In genomic region chr3:57963811-57964346, GRCh38 we compare ENCODE assay signal across 20 cellular contexts. TPM values are rescaled to one million over a fixed set of nuclear protein-coding genes. Genes with fewer than 3 reads are reported as not detected.
A peak's percentile ranks its signal among the peaks of the same experiment; 100 is the strongest.
DNase-seq lines count a peak whose midpoint lies in the region; ATAC-seq, FAIRE-seq and TF ChIP-seq lines count a peak whose summit lies in the region.
"Had no signal": no experiment of that assay in that cellular context is flagged by ENCODE, and none has a peak within 500 bp of the region (broad histone marks: within the 10 kb centered on the region; RNA-seq: fewer than 3 reads in every experiment).

No MANE protein-coding gene starts in this region.

- H3K9ac ChIP-seq in keratinocyte (ENCODE audit: control insufficient read depth, extremely low read depth, insufficient read depth, low read length) (no peak overlapping the region), MM.1S (ENCODE audit: low read length) (no peak overlapping the region)

- CTCF ChIA-PET in A549 (lab: Yijun Ruan, JAX) = interaction anchor here (2.7 kb wide), 1 partner anchor 43 kb away, joined by 13 read pairs; no protein-coding TSS in a partner anchor

- H3K4me1 ChIP-seq in A549 (peaks cover 47% of the 10 kb centered on the region), keratinocyte (ENCODE audit: control insufficient read depth, extremely low read depth, insufficient read depth, low read length) (peaks cover 40% of the 10 kb centered on the region), ovary (ENCODE audit: insufficient read depth) (peaks cover 6% of the 10 kb centered on the region), MM.1S (ENCODE audit: low read length) (no peaks in the 10 kb centered on the region), mucosa of descending colon (ENCODE audit: low read depth) (peaks cover 29% of the 10 kb centered on the region)

- DNase-seq in A549 (ENCODE audit: low read depth in 1 of 2, low spot score in 1 of 2) (no peak), NCI-H226 (peak; percentile 1), cerebellar cortex (ENCODE audit: low spot score) (peak; percentile 63), keratinocyte (ENCODE audit: low read depth, low spot score) (no peak), ovary (no peak), MM.1S (no peak), mucosa of descending colon (no peak)
- no peak for DNase-seq in activated CD4-positive, alpha-beta T cell treated with anti-CD3 and anti-CD28 coated beads for 48 hours
- DNase-seq: DMS 273 treated with DMSO at 0.1 percent for 48 hours, HFFc6, Kasumi-1, NCI-H1417, NCI-H1930, NCI-H2171, NCI-H510A, NCI-H82, Peyer's patch, SIG-M5 had no signal

- H3K79me2 ChIP-seq in keratinocyte (ENCODE audit: control insufficient read depth, insufficient read depth, low read length) (peaks cover 15% of the 10 kb centered on the region), MM.1S (ENCODE audit: low read length) (no peaks in the 10 kb centered on the region)

- TF ChIP-seq POLR2A in A549 (IDR thresholded peaks at IDR 0.05; ENCODE audit: low read length) = no peak
- TF ChIP-seq POLR2A in ovary (IDR thresholded peaks at IDR 0.05) = no peak

- H3K9me3 ChIP-seq in A549 (no peaks in the 10 kb centered on the region), keratinocyte (ENCODE audit: control insufficient read depth, low read depth, low read length) (no peaks in the 10 kb centered on the region), ovary (no peaks in the 10 kb centered on the region), MM.1S (replicated peaks; ENCODE audit: insufficient read depth, low read length) (no peaks in the 10 kb centered on the region), mucosa of descending colon (no peaks in the 10 kb centered on the region)
- H3K9me3 ChIP-seq: Peyer's patch had no signal

- H3K36me3 ChIP-seq in keratinocyte (ENCODE audit: control insufficient read depth in 2 of 2, extremely low read depth in 1 of 2, insufficient read depth in 2 of 2, low read length in 2 of 2) = no peaks in the 10 kb centered on the region
- no peaks in the 10 kb centered on the region for H3K36me3 ChIP-seq in ovary
- no peaks in the 10 kb centered on the region for H3K36me3 ChIP-seq in MM.1S (replicated peaks; ENCODE audit: insufficient read depth, low read length)
- no peaks in the 10 kb centered on the region for H3K36me3 ChIP-seq in mucosa of descending colon (ENCODE audit: low read depth)
- H3K36me3 ChIP-seq: Peyer's patch had no signal

- H2AFZ ChIP-seq in keratinocyte (ENCODE audit: control insufficient read depth, low read length) (peak overlapping the region; percentile 51), MM.1S (ENCODE audit: low read length) (no peak overlapping the region)

- H3K27me3 ChIP-seq in keratinocyte (ENCODE audit: control insufficient read depth, extremely low read depth, insufficient read depth, low read length) = no peaks in the 10 kb centered on the region
- no peaks in the 10 kb centered on the region for H3K27me3 ChIP-seq in ovary
- H3K27me3 ChIP-seq in MM.1S (replicated peaks; ENCODE audit: insufficient read depth, low read length) = no peaks in the 10 kb centered on the region
- H3K27me3 ChIP-seq: Peyer's patch had no signal

- intact Hi-C loops in ovary (cut with DNase I) (no loop called here), mucosa of descending colon (cut with DNase I, micrococcal nuclease) (no loop called here)

- POLR2A ChIA-PET in A549 (lab: Yijun Ruan, JAX) = no interaction called here

- peak overlapping the region; percentile 55 to 86 for H3K27ac ChIP-seq in A549
- H3K27ac ChIP-seq in keratinocyte (ENCODE audit: control insufficient read depth, insufficient read depth, low read length) = peak overlapping the region; percentile 21
- H3K27ac ChIP-seq in ovary = no peak overlapping the region
- no peak overlapping the region for H3K27ac ChIP-seq in MM.1S (ENCODE audit: low read length)

- peaks cover 2% of the 10 kb centered on the region for H3K9me1 ChIP-seq in keratinocyte (ENCODE audit: control insufficient read depth, extremely low read depth, insufficient read depth, low read length)

- TF ChIP-seq EP300 in A549 (IDR thresholded peaks at IDR 0.05) (no peak), ovary (IDR thresholded peaks at IDR 0.05) (no peak)

- H3K9me2 ChIP-seq in MM.1S (replicated peaks; ENCODE audit: insufficient read depth, low read length) = no peaks in the 10 kb centered on the region

- TF ChIP-seq RAD21 in A549 (conservative IDR thresholded peaks at IDR 0.05 in 1 of 2, IDR thresholded peaks at IDR 0.05 in 1 of 2) = no peak

- H3K4me2 ChIP-seq in A549 (no peak overlapping the region), keratinocyte (ENCODE audit: control insufficient read depth, extremely low read depth, insufficient read depth, low read depth, low read length) (peak overlapping the region; percentile 28), MM.1S (ENCODE audit: low read depth, low read length) (no peak overlapping the region)

- H3K4me3 ChIP-seq in A549 (no peak overlapping the region), keratinocyte (ENCODE audit: control insufficient read depth in 2 of 3, extremely low read depth in 1 of 3, insufficient read depth in 2 of 3, low read depth in 1 of 3, low read length in 3 of 3) (no peak overlapping the region), ovary (no peak overlapping the region), MM.1S (ENCODE audit: low read length) (no peak overlapping the region), mucosa of descending colon (no peak overlapping the region)
- H3K4me3 ChIP-seq: Peyer's patch had no signal

- no peak for TF ChIP-seq CTCF in A549 (IDR thresholded peaks at IDR 0.05)
- peak in 2 of 3 experiments; percentile 9 to 47 for TF ChIP-seq CTCF in keratinocyte (optimal IDR thresholded peaks at IDR 0.05 in 1 of 3, IDR thresholded peaks at IDR 0.05 in 1 of 3, conservative IDR thresholded peaks at IDR 0.05 in 1 of 3; ENCODE audit: extremely low read depth in 1 of 3, insufficient read depth in 2 of 3, low read length in 3 of 3)
- TF ChIP-seq CTCF in ovary (IDR thresholded peaks at IDR 0.05) = no peak
- no peak for TF ChIP-seq CTCF in MM.1S (IDR thresholded peaks at IDR 0.05; ENCODE audit: low read length)
- TF ChIP-seq CTCF in mucosa of descending colon (IDR thresholded peaks at IDR 0.05) = no peak

- FAIRE-seq in A549 (lab: Jason Lieb, UNC) (no peak), keratinocyte (lab: Jason Lieb, UNC) (peak; percentile 78)
- FAIRE-seq: GM19239, H54 had no signal

- no peaks in the 10 kb centered on the region for H3F3A ChIP-seq in MM.1S (ENCODE audit: insufficient read depth, low read length)

- H4K20me1 ChIP-seq in keratinocyte (ENCODE audit: control insufficient read depth, extremely low read depth, insufficient read depth, low read length) (no peaks in the 10 kb centered on the region), MM.1S (ENCODE audit: insufficient read depth, low read length) (no peaks in the 10 kb centered on the region)

- ATAC-seq in A549 (no peak), mucosa of descending colon (no peak)

- WGBS in A549 (ENCODE audit: missing lambda C conversion rate) = 89% methylated on average over 7 of the region's 7 CpGs
- WGBS in ovary, 3 donors = 81 to 82% (median 81%) methylated on average over 7 of the region's 7 CpGs

- dilution Hi-C loops in keratinocyte (cut with MboI; ENCODE audit: extremely low pct_ligation_motif_present, low sequenced_read_pairs) = no loop called here

TF ChIP-seq in A549, 52 proteins besides CTCF, POLR2A, EP300 and RAD21:
- TF ChIP-seq FOSB (CRISPR knock-in tag; IDR thresholded peaks at IDR 0.05) (no peak), HOXA7 (CRISPR knock-in tag; IDR thresholded peaks at IDR 0.05) (no peak), RNF2 (IDR thresholded peaks at IDR 0.05; ENCODE audit: borderline replicate concordance, low read depth) (no peak), REST (IDR thresholded peaks at IDR 0.05) (no peak), MAZ (IDR thresholded peaks at IDR 0.05; ENCODE audit: borderline replicate concordance, low read depth, low read length) (no peak)

RNA-seq across cellular contexts. Expression of gene FLNB, which starts 44.3 kb away (rescaled TPM):
- polyA plus RNA-seq in A549 (2011; rRNA removed) (387 and 439 TPM in 2 replicates), A549 (2017; fragmentation: RNase III; extraction: RNeasy Plus Mini Kit Qiagen cat#74134 plus additional on column Dnase treatment) (235 to 282 TPM (median 257 TPM) in 3 replicates), keratinocyte (271 to 566 TPM (median 289 TPM) in 3 replicates), ovary (100 to 1,000 TPM in 1 of 2 donors, 10 to 100 TPM in 1; 78.6 to 190 TPM)
- 153 and 161 TPM in 2 replicates for polyA plus RNA-seq in A549 (2012; cell fraction: cytosol; rRNA removed)
- polyA plus RNA-seq in A549 (2012; cell fraction: nucleus; rRNA removed) = 1,973 and 2,223 TPM in 2 replicates
- polyA minus RNA-seq in A549 (2011; rRNA and poly(A)+ RNA removed) = 1,159 and 1,213 TPM in 2 replicates
- polyA plus RNA-seq in keratinocyte (2011; ENCODE audit: low read depth) = 139 TPM
- 224 and 242 TPM in 2 replicates for polyA plus RNA-seq in keratinocyte (2011; cell fraction: cytosol; rRNA removed)
- polyA plus RNA-seq in keratinocyte (2011; cell fraction: nucleus; rRNA removed) = 1,762 and 1,792 TPM in 2 replicates
- polyA plus RNA-seq in keratinocyte (2012; ENCODE audit: low replicate concordance) = 243 and 645 TPM in 2 replicates
- 1,184 to 1,540 TPM (median 1,356 TPM) in 3 replicates for polyA minus RNA-seq in keratinocyte
- polyA minus RNA-seq in keratinocyte (2011; cell fraction: cytosol; rRNA and poly(A)+ RNA removed) = 873 TPM
- polyA minus RNA-seq in keratinocyte (2011; cell fraction: nucleus; rRNA and poly(A)+ RNA removed) = 2,395 and 3,178 TPM in 2 replicates
- total RNA-seq in ovary (100 to 1,000 TPM in 5 of 7 donors, 10 to 100 TPM in 2; 51.9 to 141 (median 126) TPM), mucosa of descending colon (100 to 1,000 TPM; 256 to 555 (median 357) TPM)

Comparison
In these comparisons a context has a peak if more than half of its experiments do, and no peak if none do; other contexts are left out.
1. DNase-seq: peak in NCI-H226 (single experiment) and cerebellar cortex (single experiment); none in A549 (0 of 2), keratinocyte (single experiment), ovary (0 of 5), activated CD4-positive, alpha-beta T cell treated with anti-CD3 and anti-CD28 coated beads for 48 hours (single experiment), MM.1S (single experiment) and mucosa of descending colon (0 of 3).
2. H3K27ac ChIP-seq: peak in A549 (2 of 2) and keratinocyte (single experiment); none in ovary (0 of 2) and MM.1S (single experiment).
3. CTCF ChIP-seq: peak in keratinocyte (2 of 3); none in A549 (single experiment), ovary (0 of 3), MM.1S (single experiment) and mucosa of descending colon (single experiment).